ENCODE assay signal across 26 cellular contexts in genomic region chr12:83800022-83800421, GRCh38.
"Had no signal": no experiment of that assay in that cellular context is flagged by ENCODE, and none has a peak within 500 bp of the region (broad histone marks: within the 10 kb centered on the region; RNA-seq: fewer than 3 reads in every experiment).

No MANE protein-coding gene starts in this region.

- H3K36me3 ChIP-seq: colonic mucosa, esophagus muscularis mucosa, esophagus squamous epithelium, gastrocnemius medialis, gastroesophageal sphincter, heart left ventricle, heart right ventricle had no signal

- ATAC-seq: effector memory CD8-positive, alpha-beta T cell; esophagus mucosa; gastrocnemius medialis; gastroesophageal sphincter; heart left ventricle; heart right ventricle had no signal

- H3K4me3 ChIP-seq: colonic mucosa, coronary artery, dorsolateral prefrontal cortex, esophagus muscularis mucosa, esophagus squamous epithelium, gastrocnemius medialis, gastroesophageal sphincter, heart left ventricle, heart right ventricle had no signal

- H3K4me1 ChIP-seq: colonic mucosa, esophagus muscularis mucosa, esophagus squamous epithelium, gastrocnemius medialis, gastroesophageal sphincter, heart left ventricle, heart right ventricle had no signal

- H3K27me3 ChIP-seq: colonic mucosa, dorsolateral prefrontal cortex, esophagus muscularis mucosa, esophagus squamous epithelium, gastrocnemius medialis, gastroesophageal sphincter, heart left ventricle, heart right ventricle had no signal

- DNase-seq: colonic mucosa; cortex of kidney; dermis blood vessel endothelial cell; dorsolateral prefrontal cortex; effector CD4-positive, alpha-beta T cell; effector CD8-positive, alpha-beta T cell; effector memory CD4-positive, alpha-beta T cell; effector memory CD8-positive, alpha-beta T cell; endodermal cell; erythroblast; esophagus squamous epithelium; foreskin fibroblast; foreskin melanocyte; gastrocnemius medialis; glutamatergic neuron; head of caudate nucleus; heart left ventricle; heart right ventricle had no signal

- FAIRE-seq: colon, endometrium, frontal cortex had no signal

- H3K27ac ChIP-seq: colonic mucosa, coronary artery, dorsolateral prefrontal cortex, epithelial cell of prostate, esophagus muscularis mucosa, esophagus squamous epithelium, gastrocnemius medialis, gastroesophageal sphincter, heart left ventricle, heart right ventricle had no signal

- H3K9me3 ChIP-seq: colonic mucosa, esophagus muscularis mucosa, esophagus squamous epithelium, gastrocnemius medialis, gastroesophageal sphincter, heart left ventricle, heart right ventricle had no signal
